ENCODE assay signal across 23 cellular contexts in the genomic region with DNA sequence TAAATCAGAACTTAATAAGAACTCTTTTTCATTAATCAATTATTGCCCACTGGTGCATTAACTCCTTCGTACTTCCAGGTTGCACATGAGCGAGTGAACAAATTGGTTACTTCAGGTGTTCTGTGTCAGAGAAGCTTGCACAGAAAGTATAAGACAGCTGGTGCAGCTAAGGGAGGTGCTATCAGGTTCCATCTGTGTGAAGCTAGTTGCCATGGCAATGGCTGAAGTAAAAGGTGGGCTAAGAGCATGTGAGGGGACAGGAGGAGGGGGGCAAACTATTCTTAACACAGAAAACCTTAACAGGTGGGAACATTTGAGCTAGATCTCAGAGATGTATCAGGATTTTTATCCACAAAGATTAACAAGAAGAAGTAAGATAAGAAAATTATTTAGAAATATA.
DNase-seq lines count a peak whose midpoint lies in the region; ATAC-seq and TF ChIP-seq lines count a peak whose summit lies in the region.
"Had no signal": no experiment of that assay in that cellular context is flagged by ENCODE, and none has a peak within 500 bp of the region (broad histone marks: within the 10 kb centered on the region; RNA-seq: fewer than 3 reads in every experiment).

No MANE protein-coding gene starts in this region.

- no peak overlapping the region for H3K27ac ChIP-seq in heart left ventricle
- H3K27ac ChIP-seq: 22Rv1; BLaER1 treated with 17β-estradiol and CSF1 and Interleukin-3, amounts not matched to agents 10 nM and 100 nM; GM23248; SJSA1 had no signal

- H3K9me3 Mint-ChIP-seq in glutamatergic neuron (ENCODE audit: unreplicated experiment): no peaks in the 10 kb centered on the region
- H3K9me3 Mint-ChIP-seq: CD8-positive, alpha-beta T cell; H9 had no signal

- no peak for TF ChIP-seq POLR2A in heart left ventricle (IDR thresholded peaks at IDR 0.05)

- peaks cover 10% of the 10 kb centered on the region for H3K4me1 Mint-ChIP-seq in glutamatergic neuron (ENCODE audit: low read depth, unreplicated experiment)
- H3K4me1 Mint-ChIP-seq: H9 had no signal

- H3K27ac Mint-ChIP-seq in glutamatergic neuron (ENCODE audit: unreplicated experiment): peak overlapping the region; percentile 36
- H3K27ac Mint-ChIP-seq: CD8-positive, alpha-beta T cell; H9; HFFc6 had no signal

- no peaks in the 10 kb centered on the region for H3K36me3 ChIP-seq in heart left ventricle
- H3K36me3 ChIP-seq: BLaER1 treated with 17β-estradiol and CSF1 and Interleukin-3, amounts not matched to agents 10 nM and 100 nM; SJSA1 had no signal

- no peaks in the 10 kb centered on the region for H3K36me3 Mint-ChIP-seq in glutamatergic neuron (ENCODE audit: unreplicated experiment)
- H3K36me3 Mint-ChIP-seq: CD8-positive, alpha-beta T cell had no signal

- ATAC-seq in heart left ventricle: no peak
- ATAC-seq: CD8-positive, alpha-beta T cell had no signal

- intact Hi-C loops in heart left ventricle (cut with DNase I): no loop called here

- no peaks in the 10 kb centered on the region for H3K9me3 ChIP-seq in heart left ventricle
- H3K9me3 ChIP-seq: SJSA1 had no signal

- no peak for TF ChIP-seq CTCF in glutamatergic neuron (IDR thresholded peaks at IDR 0.05; ENCODE audit: partially characterized antibody, unreplicated experiment)
- TF ChIP-seq CTCF in heart left ventricle (IDR thresholded peaks at IDR 0.05): no peak

- WGBS in heart left ventricle, 4 donors: 90 to 94% (median 91%) methylated on average over 2 of the region's 2 CpGs

- H3K27me3 ChIP-seq in heart left ventricle: no peaks in the 10 kb centered on the region
- H3K27me3 ChIP-seq: BLaER1 treated with 17β-estradiol and CSF1 and Interleukin-3, amounts not matched to agents 10 nM and 100 nM; SJSA1 had no signal

- H3K4me3 Mint-ChIP-seq in glutamatergic neuron (ENCODE audit: unreplicated experiment): no peak overlapping the region
- H3K4me3 Mint-ChIP-seq: CD8-positive, alpha-beta T cell; H9; HFFc6 had no signal

- no peaks in the 10 kb centered on the region for H3K27me3 Mint-ChIP-seq in glutamatergic neuron (ENCODE audit: unreplicated experiment)

- H3K4me1 ChIP-seq in heart left ventricle: no peaks in the 10 kb centered on the region
- H3K4me1 ChIP-seq: SJSA1 had no signal

- no peak overlapping the region for H3K4me3 ChIP-seq in heart left ventricle
- H3K4me3 ChIP-seq: BLaER1 treated with 17β-estradiol and CSF1 and Interleukin-3, amounts not matched to agents 10 nM and 100 nM; GM23248; SJSA1 had no signal

- DNase-seq in DMS 273 (lab: John Stamatoyannopoulos, UW; ENCODE audit: unreplicated experiment): peak; percentile 50
- no peak for DNase-seq in DMS 273 treated with DMSO at 0.1 percent for 48 hours (lab: John Stamatoyannopoulos, UW)
- peak; percentile 18 for DNase-seq in NCI-H1092 (lab: John Stamatoyannopoulos, UW)
- peak; percentile 95 for DNase-seq in NCI-H2171 (lab: John Stamatoyannopoulos, UW)
- no peak for DNase-seq in glutamatergic neuron
- DNase-seq in heart left ventricle: no peak
- no peak for DNase-seq in AG20443 (ENCODE audit: low spot score)
- no peak for DNase-seq in HuH-7 (ENCODE audit: low spot score)
- DNase-seq: ACHN; CD8-positive, alpha-beta T cell; GM23248; H9; HFFc6; KG1; NCI-H146; NCI-H2081; NCI-H345; NCI-H526 treated with DMSO at 0.1 percent for 48 hours; OCI-M1; T-helper 9 cell had no signal

Comparison
In these comparisons a context has a peak if more than half of its experiments do, and no peak if none do; other contexts are left out.
1. DNase-seq: peak in DMS 273 (single experiment), NCI-H1092 (single experiment) and NCI-H2171 (single experiment); none in DMS 273 treated with DMSO at 0.1 percent for 48 hours (single experiment), glutamatergic neuron (single experiment), heart left ventricle (0 of 5), AG20443 (single experiment) and HuH-7 (single experiment).